ENCODE assay signal across 13 cellular contexts in the genomic region with DNA sequence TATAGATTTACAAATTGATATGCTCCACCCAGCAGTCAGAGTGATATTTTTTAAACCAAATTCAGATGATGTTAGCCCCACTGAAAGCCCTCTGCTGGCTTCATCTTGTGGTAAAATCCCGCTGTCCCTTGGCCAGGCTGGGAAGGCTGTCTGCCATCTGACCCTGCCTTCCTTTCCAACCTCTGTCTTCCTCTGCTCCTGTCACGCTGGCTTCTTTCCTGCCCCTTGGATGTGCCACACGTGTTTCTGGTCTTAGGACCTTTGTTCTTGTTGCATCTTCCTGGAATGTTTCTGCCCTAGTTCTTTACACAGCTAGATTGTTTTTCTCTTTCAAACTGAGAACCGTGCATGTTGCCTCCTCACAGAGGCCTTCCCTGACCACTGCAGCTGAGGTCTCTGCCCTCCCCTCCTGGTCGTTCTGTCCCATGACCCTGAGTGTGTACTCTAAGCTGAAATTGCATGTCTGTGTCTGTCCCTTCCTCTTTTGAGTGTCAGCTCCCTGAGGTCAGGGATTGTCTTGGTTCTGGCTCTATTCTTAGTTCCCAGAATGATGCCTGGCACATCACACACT. TPM values are rescaled to one million over a fixed set of nuclear protein-coding genes. Genes with fewer than 3 reads are reported as not detected.
DNase-seq lines count a peak whose midpoint lies in the region; ATAC-seq, FAIRE-seq and TF ChIP-seq lines count a peak whose summit lies in the region.
"Had no signal": no experiment of that assay in that cellular context is flagged by ENCODE, and none has a peak within 500 bp of the region (broad histone marks: within the 10 kb centered on the region; RNA-seq: fewer than 3 reads in every experiment).

No MANE protein-coding gene starts in this region.

- peak overlapping the region; percentile 61 for H3K27ac ChIP-seq in C4-2B
- no peak overlapping the region for H3K27ac ChIP-seq in liver (ENCODE audit: low read depth in 1 of 2, low read length in 2 of 2)
- H3K27ac ChIP-seq: RWPE1 had no signal

- H3K4me1 ChIP-seq in liver (ENCODE audit: control insufficient read depth in 4 of 4, insufficient read depth in 4 of 4, low read length in 3 of 4): no peaks in the 10 kb centered on the region

- peak; percentile 94 for FAIRE-seq in bronchial epithelial cell (lab: Jason Lieb, UNC)
- FAIRE-seq: G401.6 had no signal

- DNase-seq in bronchial epithelial cell (ENCODE audit: low read depth): no peak
- DNase-seq in sciatic nerve (ENCODE audit: low spot score): peak; percentile 38
- no peak for DNase-seq in inferior parietal cortex (ENCODE audit: extremely low spot score)
- no peak for DNase-seq in kidney glomerular epithelial cell (lab: John Stamatoyannopoulos, UW)
- DNase-seq: Calu3; CD4-positive, alpha-beta T cell; GOT3; NCI-H2227 treated with DMSO at 0.1 percent for 48 hours had no signal

- no peak for TF ChIP-seq CTCF in C4-2B (conservative IDR thresholded peaks at IDR 0.05)
- TF ChIP-seq CTCF in bronchial epithelial cell (IDR thresholded peaks at IDR 0.05; ENCODE audit: insufficient read depth, low read length, severe bottlenecking): no peak
- no peak for TF ChIP-seq CTCF in liver (IDR thresholded peaks at IDR 0.05; ENCODE audit: low read depth, low read length, missing input control)

- TF ChIP-seq RAD21 in liver (IDR thresholded peaks at IDR 0.05): no peak

- H3K36me3 ChIP-seq in bronchial epithelial cell (ENCODE audit: control insufficient read depth, insufficient read depth, low read length) (no peaks in the 10 kb centered on the region), liver (ENCODE audit: control insufficient read depth in 4 of 4, insufficient read depth in 3 of 4, low read depth in 1 of 4, low read length in 3 of 4) (no peaks in the 10 kb centered on the region)

- H3K27me3 ChIP-seq in bronchial epithelial cell (ENCODE audit: control insufficient read depth, insufficient read depth, low read length): no peaks in the 10 kb centered on the region
- H3K27me3 ChIP-seq in liver (ENCODE audit: control insufficient read depth in 4 of 4, insufficient read depth in 4 of 4, low read length in 3 of 4): no peaks in the 10 kb centered on the region

- H3K4me3 ChIP-seq in bronchial epithelial cell (ENCODE audit: low read depth, low read length) (no peak overlapping the region), liver (ENCODE audit: low read depth in 1 of 3, low read length in 3 of 3) (no peak overlapping the region)

- ATAC-seq in sciatic nerve (no peak), GM19395 (IDR thresholded peaks at IDR 0.05; ENCODE audit: unreplicated experiment) (no peak)

- no peak overlapping the region for H3K9ac ChIP-seq in liver (ENCODE audit: low read depth in 1 of 2, low read length in 2 of 2)

- WGBS in liver: 60% methylated on average over 5 of the region's 5 CpGs

- no peaks in the 10 kb centered on the region for H3K9me3 ChIP-seq in liver (ENCODE audit: control insufficient read depth in 4 of 4, low read length in 3 of 4)

- intact Hi-C loops in sciatic nerve (cut with DNase I): no loop called here

TF ChIP-seq in liver, 16 proteins besides CTCF, POLR2A, EP300 and RAD21:
- TF ChIP-seq NR2F2 (IDR thresholded peaks at IDR 0.05) (peak; percentile 41), JUND (IDR thresholded peaks at IDR 0.05) (no peak)

RNA-seq across cellular contexts. Expression of gene NT5M, which starts 11.4 kb away (rescaled TPM):
- total RNA-seq in bronchial epithelial cell (0.79 and 1.0 TPM in 2 replicates), liver (1 to 10 TPM in 1 of 2 donors, under 1 TPM in 1; 0.42 to 7.9 TPM), sciatic nerve (3.9 TPM)
- polyA plus RNA-seq in liver: under 1 TPM; 0.51 to 0.80 TPM

RNA-seq across cellular contexts. Expression of gene COPS3, which starts 33.5 kb away (rescaled TPM):
- total RNA-seq in bronchial epithelial cell: 68.6 and 87.4 TPM in 2 replicates
- 10 to 100 TPM; 35.3 to 77.3 TPM for total RNA-seq in liver
- polyA plus RNA-seq in liver: 10 to 100 TPM; 24.6 to 25.1 TPM
- total RNA-seq in sciatic nerve: 46.8 TPM
